1 cellular context compared by ENCODE assay signal in the genomic region with DNA sequence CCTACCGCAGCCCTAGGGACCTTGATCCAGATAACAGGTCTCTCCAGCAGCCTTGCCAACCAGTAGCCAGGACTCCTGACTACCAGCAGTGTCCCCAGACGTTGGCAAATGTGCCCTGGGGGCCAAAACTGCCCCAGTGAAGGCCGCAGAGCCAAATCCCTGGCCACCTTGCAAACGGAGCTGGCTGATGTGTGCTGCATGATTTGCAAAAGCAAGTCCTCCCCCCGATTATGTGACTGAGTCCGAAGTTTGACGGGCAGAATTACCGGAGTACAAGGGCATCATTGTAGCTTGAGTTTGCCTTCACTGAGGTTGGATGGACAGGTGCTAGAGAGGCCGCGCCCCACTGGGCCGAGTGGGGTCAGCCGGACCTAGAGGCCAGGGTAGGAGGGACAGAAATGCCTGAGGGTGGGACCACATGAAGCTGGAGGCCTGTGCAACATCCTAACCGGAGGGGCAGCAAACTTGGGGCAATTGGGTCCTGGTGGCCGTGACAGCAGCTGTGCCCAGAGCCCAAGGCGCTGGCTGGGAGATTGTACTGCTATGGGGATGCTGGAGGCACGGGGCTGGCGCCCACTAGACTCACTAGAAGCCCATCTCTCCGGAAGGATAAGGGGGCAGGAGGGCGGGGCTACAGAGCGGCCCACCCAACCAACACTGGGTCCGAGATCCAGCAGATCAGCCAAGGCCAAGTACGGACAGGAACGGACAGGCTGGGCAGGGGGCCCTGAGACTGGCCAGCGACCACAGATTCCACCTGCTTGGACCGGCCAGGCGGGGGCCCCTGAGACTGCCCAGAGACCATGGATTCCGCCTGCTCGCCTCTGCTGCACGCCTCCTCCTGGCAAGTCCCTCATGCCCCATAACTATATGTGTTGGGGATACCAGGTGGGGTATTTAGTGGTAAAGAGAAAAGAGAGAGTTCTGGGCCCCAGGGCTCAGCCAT.
TF ChIP-seq lines count a peak whose summit lies in the region.

No MANE protein-coding gene starts in this region.

TF ChIP-seq in HepG2, 621 proteins besides CTCF, POLR2A, EP300 and RAD21 (continued from another document and continues in another):
- no peak for TF ChIP-seq BCLAF1 (IDR thresholded peaks at IDR 0.05)
- 0 out of 2 replicates have a peak, but pooled peaks have one; percentile 20 for TF ChIP-seq PRMT3 (CRISPR knock-in tag; IDR thresholded peaks at IDR 0.05; ENCODE audit: borderline replicate concordance, low read depth)
- TF ChIP-seq FOXO1 (CRISPR knock-in tag; IDR thresholded peaks at IDR 0.05): no peak
- peak; percentile 73; the same call in 1 of the 2 replicates for TF ChIP-seq ZNF746 (CRISPR knock-in tag; IDR thresholded peaks at IDR 0.05)
- TF ChIP-seq ZNF747 (CRISPR knock-in tag; IDR thresholded peaks at IDR 0.05; ENCODE audit: borderline replicate concordance): 0 out of 2 replicates have a peak, but pooled peaks have one; percentile 47
- TF ChIP-seq, protein P1, sequence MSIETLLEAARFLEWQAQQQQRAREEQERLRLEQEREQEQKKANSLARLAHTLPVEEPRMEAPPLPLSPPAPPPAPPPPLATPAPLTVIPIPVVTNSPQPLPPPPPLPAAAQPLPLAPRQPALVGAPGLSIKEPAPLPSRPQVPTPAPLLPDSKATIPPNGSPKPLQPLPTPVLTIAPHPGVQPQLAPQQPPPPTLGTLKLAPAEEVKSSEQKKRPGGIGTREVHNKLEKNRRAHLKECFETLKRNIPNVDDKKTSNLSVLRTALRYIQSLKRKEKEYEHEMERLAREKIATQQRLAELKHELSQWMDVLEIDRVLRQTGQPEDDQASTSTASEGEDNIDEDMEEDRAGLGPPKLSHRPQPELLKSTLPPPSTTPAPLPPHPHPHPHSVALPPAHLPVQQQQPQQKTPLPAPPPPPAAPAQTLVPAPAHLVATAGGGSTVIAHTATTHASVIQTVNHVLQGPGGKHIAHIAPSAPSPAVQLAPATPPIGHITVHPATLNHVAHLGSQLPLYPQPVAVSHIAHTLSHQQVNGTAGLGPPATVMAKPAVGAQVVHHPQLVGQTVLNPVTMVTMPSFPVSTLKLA (IDR thresholded peaks at IDR 0.05): no peak
- TF ChIP-seq, protein P2, sequence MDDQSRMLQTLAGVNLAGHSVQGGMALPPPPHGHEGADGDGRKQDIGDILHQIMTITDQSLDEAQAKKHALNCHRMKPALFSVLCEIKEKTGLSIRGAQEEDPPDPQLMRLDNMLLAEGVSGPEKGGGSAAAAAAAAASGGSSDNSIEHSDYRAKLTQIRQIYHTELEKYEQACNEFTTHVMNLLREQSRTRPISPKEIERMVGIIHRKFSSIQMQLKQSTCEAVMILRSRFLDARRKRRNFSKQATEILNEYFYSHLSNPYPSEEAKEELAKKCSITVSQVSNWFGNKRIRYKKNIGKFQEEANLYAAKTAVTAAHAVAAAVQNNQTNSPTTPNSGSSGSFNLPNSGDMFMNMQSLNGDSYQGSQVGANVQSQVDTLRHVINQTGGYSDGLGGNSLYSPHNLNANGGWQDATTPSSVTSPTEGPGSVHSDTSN (CRISPR knock-in tag; IDR thresholded peaks at IDR 0.05; ENCODE audit: borderline replicate concordance): no peak; the same call in 1 of the 2 replicates
- TF ChIP-seq MED13 (CRISPR knock-in tag; IDR thresholded peaks at IDR 0.05): peak; percentile 69; the same call in 1 of the 2 replicates
- TF ChIP-seq SP4 (CRISPR knock-in tag; IDR thresholded peaks at IDR 0.05): no peak
- no peak for TF ChIP-seq CENPX (CRISPR knock-in tag; IDR thresholded peaks at IDR 0.05)
- TF ChIP-seq ZNF83 (CRISPR knock-in tag; IDR thresholded peaks at IDR 0.05; ENCODE audit: borderline replicate concordance): no peak
- no peak for TF ChIP-seq ZNF136 (CRISPR knock-in tag; IDR thresholded peaks at IDR 0.05; ENCODE audit: low read depth)
- peak; percentile 47 for TF ChIP-seq TEAD3 (CRISPR knock-in tag; optimal IDR thresholded peaks at IDR 0.05; ENCODE audit: borderline replicate concordance)
- TF ChIP-seq MAF1 (CRISPR knock-in tag; IDR thresholded peaks at IDR 0.05; ENCODE audit: borderline replicate concordance): no peak
- no peak for TF ChIP-seq ZNF282 (IDR thresholded peaks at IDR 0.05; ENCODE audit: partially characterized antibody)
- no peak for TF ChIP-seq EZH2 (conservative IDR thresholded peaks at IDR 0.05; ENCODE audit: low read depth, low read length)
- TF ChIP-seq JUNB (CRISPR knock-in tag; IDR thresholded peaks at IDR 0.05; ENCODE audit: borderline replicate concordance): no peak
- 0 out of 2 replicates have a peak, but pooled peaks have one; percentile 17 for TF ChIP-seq HNF1A (IDR thresholded peaks at IDR 0.05; ENCODE audit: low read depth)
- no peak for TF ChIP-seq HNF1A (CRISPR knock-in tag; IDR thresholded peaks at IDR 0.05; ENCODE audit: borderline replicate concordance)
- TF ChIP-seq ETS1 (CRISPR knock-in tag; IDR thresholded peaks at IDR 0.05): no peak
- TF ChIP-seq, protein P3, sequence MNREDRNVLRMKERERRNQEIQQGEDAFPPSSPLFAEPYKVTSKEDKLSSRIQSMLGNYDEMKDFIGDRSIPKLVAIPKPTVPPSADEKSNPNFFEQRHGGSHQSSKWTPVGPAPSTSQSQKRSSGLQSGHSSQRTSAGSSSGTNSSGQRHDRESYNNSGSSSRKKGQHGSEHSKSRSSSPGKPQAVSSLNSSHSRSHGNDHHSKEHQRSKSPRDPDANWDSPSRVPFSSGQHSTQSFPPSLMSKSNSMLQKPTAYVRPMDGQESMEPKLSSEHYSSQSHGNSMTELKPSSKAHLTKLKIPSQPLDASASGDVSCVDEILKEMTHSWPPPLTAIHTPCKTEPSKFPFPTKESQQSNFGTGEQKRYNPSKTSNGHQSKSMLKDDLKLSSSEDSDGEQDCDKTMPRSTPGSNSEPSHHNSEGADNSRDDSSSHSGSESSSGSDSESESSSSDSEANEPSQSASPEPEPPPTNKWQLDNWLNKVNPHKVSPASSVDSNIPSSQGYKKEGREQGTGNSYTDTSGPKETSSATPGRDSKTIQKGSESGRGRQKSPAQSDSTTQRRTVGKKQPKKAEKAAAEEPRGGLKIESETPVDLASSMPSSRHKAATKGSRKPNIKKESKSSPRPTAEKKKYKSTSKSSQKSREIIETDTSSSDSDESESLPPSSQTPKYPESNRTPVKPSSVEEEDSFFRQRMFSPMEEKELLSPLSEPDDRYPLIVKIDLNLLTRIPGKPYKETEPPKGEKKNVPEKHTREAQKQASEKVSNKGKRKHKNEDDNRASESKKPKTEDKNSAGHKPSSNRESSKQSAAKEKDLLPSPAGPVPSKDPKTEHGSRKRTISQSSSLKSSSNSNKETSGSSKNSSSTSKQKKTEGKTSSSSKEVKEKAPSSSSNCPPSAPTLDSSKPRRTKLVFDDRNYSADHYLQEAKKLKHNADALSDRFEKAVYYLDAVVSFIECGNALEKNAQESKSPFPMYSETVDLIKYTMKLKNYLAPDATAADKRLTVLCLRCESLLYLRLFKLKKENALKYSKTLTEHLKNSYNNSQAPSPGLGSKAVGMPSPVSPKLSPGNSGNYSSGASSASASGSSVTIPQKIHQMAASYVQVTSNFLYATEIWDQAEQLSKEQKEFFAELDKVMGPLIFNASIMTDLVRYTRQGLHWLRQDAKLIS (CRISPR knock-in tag; IDR thresholded peaks at IDR 0.05): no peak
- TF ChIP-seq SNAPC5 (CRISPR knock-in tag; IDR thresholded peaks at IDR 0.05; ENCODE audit: borderline replicate concordance): peak; percentile 11; the same call in 1 of the 2 replicates
- no peak for TF ChIP-seq ZNF768 (CRISPR knock-in tag; IDR thresholded peaks at IDR 0.05)
- no peak for TF ChIP-seq ZNF180 (CRISPR knock-in tag; IDR thresholded peaks at IDR 0.05; ENCODE audit: borderline replicate concordance, low read depth)
- TF ChIP-seq CCDC6 (CRISPR knock-in tag; IDR thresholded peaks at IDR 0.05): no peak
- TF ChIP-seq ZNF276 (CRISPR knock-in tag; IDR thresholded peaks at IDR 0.05; ENCODE audit: low read depth): no peak; the same call in 1 of the 2 replicates
- no peak; the same call in 1 of the 2 replicates for TF ChIP-seq ERF (CRISPR knock-in tag; IDR thresholded peaks at IDR 0.05)
- TF ChIP-seq, protein P4, sequence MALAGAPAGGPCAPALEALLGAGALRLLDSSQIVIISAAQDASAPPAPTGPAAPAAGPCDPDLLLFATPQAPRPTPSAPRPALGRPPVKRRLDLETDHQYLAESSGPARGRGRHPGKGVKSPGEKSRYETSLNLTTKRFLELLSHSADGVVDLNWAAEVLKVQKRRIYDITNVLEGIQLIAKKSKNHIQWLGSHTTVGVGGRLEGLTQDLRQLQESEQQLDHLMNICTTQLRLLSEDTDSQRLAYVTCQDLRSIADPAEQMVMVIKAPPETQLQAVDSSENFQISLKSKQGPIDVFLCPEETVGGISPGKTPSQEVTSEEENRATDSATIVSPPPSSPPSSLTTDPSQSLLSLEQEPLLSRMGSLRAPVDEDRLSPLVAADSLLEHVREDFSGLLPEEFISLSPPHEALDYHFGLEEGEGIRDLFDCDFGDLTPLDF (CRISPR knock-in tag; IDR thresholded peaks at IDR 0.05): no peak
- peak; percentile 73; the same call in 1 of the 2 replicates for TF ChIP-seq ZNF235 (CRISPR knock-in tag; IDR thresholded peaks at IDR 0.05; ENCODE audit: borderline replicate concordance)
